Comparison of ENCODE assay signal across 19 cellular contexts in the genomic region with DNA sequence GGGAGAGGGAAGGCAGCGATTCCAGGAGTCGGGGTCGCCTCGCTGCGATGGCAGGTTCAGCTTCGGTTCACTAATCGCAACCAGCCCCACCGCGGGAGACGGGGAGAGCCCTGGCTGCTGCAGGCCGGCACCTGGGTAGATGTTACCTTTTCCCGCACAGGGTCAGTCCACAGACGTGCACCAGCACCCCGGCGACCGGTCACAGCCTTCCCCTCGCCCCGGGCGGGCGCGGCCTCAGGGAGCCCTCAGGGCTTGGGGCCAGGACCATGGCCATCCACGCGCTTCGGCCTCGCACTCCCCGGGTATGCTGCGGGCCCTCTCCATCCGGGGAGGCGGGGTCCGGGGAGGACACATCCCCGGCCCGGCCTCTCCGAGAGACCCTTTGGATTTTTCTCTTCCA. TPM values are rescaled to one million over a fixed set of nuclear protein-coding genes. Genes with fewer than 3 reads are reported as not detected.
A peak's percentile ranks its signal among the peaks of the same experiment; 100 is the strongest.
DNase-seq lines count a peak whose midpoint lies in the region; ATAC-seq and TF ChIP-seq lines count a peak whose summit lies in the region.
"Had no signal": no experiment of that assay in that cellular context is flagged by ENCODE, and none has a peak within 500 bp of the region (broad histone marks: within the 10 kb centered on the region; RNA-seq: fewer than 3 reads in every experiment).

No MANE protein-coding gene starts in this region.

- no peak for TF ChIP-seq EP300 in esophagus muscularis mucosa (IDR thresholded peaks at IDR 0.05)

- no TSS peak for BruUV-seq in A673 (replicated peaks; lab: Mats Ljungman, UMichigan)

- WGBS in esophagus muscularis mucosa = 12% methylated on average over 13 of the region's 33 CpGs
- 2 to 3% (median 3%) methylated on average over 31 to 33 of the region's 33 CpGs for WGBS in psoas muscle, 3 donors

- no peak overlapping the region for H3K27ac Mint-ChIP-seq in T-helper 17 cell

- intact Hi-C loops in esophagus muscularis mucosa (cut with DNase I) (no loop called here), psoas muscle (cut with DNase I) (no loop called here), A673 (cut with micrococcal nuclease; ENCODE audit: unreplicated experiment) (no loop called here)

- ATAC-seq in psoas muscle (no peak), GM18861 (IDR thresholded peaks at IDR 0.05; ENCODE audit: unreplicated experiment) (no peak), T-helper 17 cell (no peak)
- ATAC-seq: K562 had no signal

- H3K4me1 ChIP-seq in ACC112 (ENCODE audit: control insufficient read depth, insufficient read depth, low read length, unreplicated experiment) (no peaks in the 10 kb centered on the region), esophagus muscularis mucosa (peaks cover 0 to 7% (median 7%) of the 10 kb centered on the region in 4 donors), psoas muscle (no peaks in the 10 kb centered on the region), A673 (ENCODE audit: insufficient read depth, low read length, poor library complexity, severe bottlenecking) (no peaks in the 10 kb centered on the region)

- H2AFZ ChIP-seq in ACC112 (ENCODE audit: low read length, unreplicated experiment) = peak overlapping the region; percentile 78

- H3K4me3 Mint-ChIP-seq in T-helper 17 cell = no peak overlapping the region

- H3K4me1 Mint-ChIP-seq in T-helper 17 cell = no peaks in the 10 kb centered on the region

- CTCF ChIA-PET in A673 (lab: Charles Lee) = no interaction called here

- H3K36me3 ChIP-seq in ACC112 (ENCODE audit: insufficient read depth, low read length) = no peaks in the 10 kb centered on the region
- H3K36me3 ChIP-seq in H7 (replicated peaks; ENCODE audit: control insufficient read depth, insufficient read depth, low read length) = no peaks in the 10 kb centered on the region
- H3K36me3 ChIP-seq in esophagus muscularis mucosa = no peaks in the 10 kb centered on the region
- H3K36me3 ChIP-seq in psoas muscle (ENCODE audit: insufficient read depth in 1 of 2, low read depth in 1 of 2) = no peaks in the 10 kb centered on the region
- no peaks in the 10 kb centered on the region for H3K36me3 ChIP-seq in A673 (ENCODE audit: insufficient read depth, low read length, poor library complexity, severe bottlenecking)

- DNase-seq in H7 = peak; percentile 33
- DNase-seq in esophagus muscularis mucosa (ENCODE audit: extremely low spot score) = no peak
- DNase-seq in psoas muscle = no peak
- no peak for DNase-seq in NCI-H748 treated with DMSO at 0.1 percent for 48 hours (lab: John Stamatoyannopoulos, UW)
- no peak for DNase-seq in A673 (ENCODE audit: low spot score)
- no peak for DNase-seq in T-helper 17 cell
- DNase-seq: activated CD4-positive, CD25-positive, alpha-beta regulatory T cell; aorta; Calu3; GDM1; RPMI8226; stimulated activated naive CD4-positive, alpha-beta T cell had no signal

- peaks cover 7% of the 10 kb centered on the region for H3K27me3 ChIP-seq in ACC112 (ENCODE audit: insufficient read depth, low read length)
- no peaks in the 10 kb centered on the region for H3K27me3 ChIP-seq in H7 (ENCODE audit: control insufficient read depth, insufficient read depth, low read length)
- peaks cover 0 to 59% (median 9%) of the 10 kb centered on the region in 4 donors for H3K27me3 ChIP-seq in esophagus muscularis mucosa
- H3K27me3 ChIP-seq in psoas muscle (ENCODE audit: insufficient read depth in 3 of 3, low read length in 2 of 3) = peaks cover 8 to 40% (median 13%) of the 10 kb centered on the region in 3 donors
- H3K27me3 ChIP-seq in A673 (replicated peaks; ENCODE audit: insufficient read depth, low read depth, low read length, poor library complexity) = no peaks in the 10 kb centered on the region

- TF ChIP-seq CTCF in esophagus muscularis mucosa (IDR thresholded peaks at IDR 0.05) = no peak
- TF ChIP-seq CTCF in psoas muscle (IDR thresholded peaks at IDR 0.05) = no peak
- TF ChIP-seq CTCF in A673 (conservative IDR thresholded peaks at IDR 0.05; ENCODE audit: low read depth, low read length) = no peak

- peak overlapping the region; percentile 70 for H3K4me3 ChIP-seq in ACC112 (ENCODE audit: low read depth, low read length)
- H3K4me3 ChIP-seq in H7 (ENCODE audit: insufficient read depth, low read depth, low read length) = no peak overlapping the region
- peak overlapping the region; percentile 18 to 36 (median 24) for H3K4me3 ChIP-seq in esophagus muscularis mucosa
- H3K4me3 ChIP-seq in psoas muscle = peak overlapping the region; percentile 12
- H3K4me3 ChIP-seq in A673 (ENCODE audit: low read depth, low read length, poor library complexity, severe bottlenecking) = no peak overlapping the region
- H3K4me3 ChIP-seq: K562, lung, smooth muscle cell had no signal

- TF ChIP-seq POLR2A in esophagus muscularis mucosa (IDR thresholded peaks at IDR 0.05; ENCODE audit: low read depth) = no peak

- no peaks in the 10 kb centered on the region for H3K79me2 ChIP-seq in ACC112 (ENCODE audit: control insufficient read depth, insufficient read depth, low read length, unreplicated experiment)

- H3K9me3 ChIP-seq in esophagus muscularis mucosa (no peaks in the 10 kb centered on the region), psoas muscle (no peaks in the 10 kb centered on the region), A673 (ENCODE audit: low read depth, low read length, poor library complexity, severe bottlenecking) (no peaks in the 10 kb centered on the region), T-helper 17 cell (ENCODE audit: control insufficient read depth, low read length, poor library complexity, severe bottlenecking) (no peaks in the 10 kb centered on the region)

- H3K27ac ChIP-seq in ACC112 (ENCODE audit: low read depth, low read length) (no peak overlapping the region), esophagus muscularis mucosa (replicated peaks in 1 of 4) (no peak overlapping the region), psoas muscle (no peak overlapping the region), A673 (ENCODE audit: low read depth, low read length, poor library complexity, severe bottlenecking) (no peak overlapping the region)

- H3K36me3 Mint-ChIP-seq in T-helper 17 cell (ENCODE audit: low read depth) = peaks cover 7% of the 10 kb centered on the region

- H3K27me3 Mint-ChIP-seq in T-helper 17 cell = peaks cover 48% of the 10 kb centered on the region

- POLR2A ChIA-PET in A673 (lab: Charles Lee; ENCODE audit: low non-redundant PET) = no interaction called here

RNA-seq across cellular contexts. Expression of a gene that starts 26.1 kb away (rescaled TPM):
- total RNA-seq in H7 (2014; rRNA removed; shearing (Covaris generic)) = not detected in 2 replicates
- not detected for total RNA-seq in esophagus muscularis mucosa
- total RNA-seq in psoas muscle = not detected
- not detected for polyA plus RNA-seq in psoas muscle
- not detected in 2 replicates for total RNA-seq in A673 (2021)
- total RNA-seq in T-helper 17 cell = not detected
- total RNA-seq: aorta; Calu3; dermis microvascular lymphatic vessel endothelial cell; lung; smooth muscle cell; T-helper 1 cell treated with Interleukin-12 subunit alpha and Interleukin-12 subunit beta and Interleukin-4 antibody, amounts not matched to agents 30 ng/mL and 1 ng/mL, for 36 hours had no signal
- polyA plus RNA-seq: aorta, lung, smooth muscle cell had no signal

RNA-seq across cellular contexts. Expression of a gene that starts 60.0 kb away (rescaled TPM):
- total RNA-seq in H7 (2014; rRNA removed; shearing (Covaris generic)) = 17.8 and 24.2 TPM in 2 replicates
- total RNA-seq in esophagus muscularis mucosa (10 to 100 TPM; 22.0 to 33.6 (median 23.6) TPM), psoas muscle (10 to 100 TPM; 14.2 to 22.1 (median 18.4) TPM), A673 (2021) (12.0 and 14.6 TPM in 2 replicates), T-helper 17 cell (10 to 100 TPM; 19.8 to 20.6 TPM)
- 10 to 100 TPM; 11.0 to 23.8 (median 14.3) TPM for polyA plus RNA-seq in psoas muscle

Comparison
In these comparisons a context has a peak if more than half of its experiments do, and no peak if none do; other contexts are left out.
1. H3K4me3 ChIP-seq: peak in ACC112 (single experiment), esophagus muscularis mucosa (4 of 4) and psoas muscle (single experiment); none in H7 (single experiment) and A673 (single experiment).